Comparison of ENCODE assay signal across 8 cellular contexts in genomic region chr5:62403411-62404250, GRCh38. TPM values are rescaled to one million over a fixed set of nuclear protein-coding genes. Genes with fewer than 3 reads are reported as not detected.
DNase-seq lines count a peak whose midpoint lies in the region; ATAC-seq and TF ChIP-seq lines count a peak whose summit lies in the region.

Gene DIMT1, minus strand, starts transcription at chr5:62403905. Its CDS starts 133 bp downstream, at chr5:62403772.

- intact Hi-C loops in esophagus squamous epithelium (cut with DNase I), result no loop called here

- WGBS in esophagus squamous epithelium, 2 donors, result 0% methylated on average over 21 to 33 of the region's 66 CpGs

- peak in 2 of 4 donors; percentile 45 to 76 for TF ChIP-seq POLR2A in esophagus squamous epithelium (IDR thresholded peaks at IDR 0.05)

- H3K4me1 ChIP-seq in Karpas-422 (ENCODE audit: low read length) (peaks cover 18% of the 10 kb centered on the region), esophagus squamous epithelium (peaks cover 0 to 27% (median 8%) of the 10 kb centered on the region in 3 donors)

- H3K79me2 ChIP-seq in Karpas-422 (ENCODE audit: low read length), result peaks cover 33% of the 10 kb centered on the region

- peak within 1 kb of the TSS; percentile 26; the same call in 1 of the 2 replicates for H2AFZ ChIP-seq in Karpas-422 (ENCODE audit: low read length)

- ATAC-seq in GM21825 (IDR thresholded peaks at IDR 0.05; ENCODE audit: unreplicated experiment), result peak; percentile 98

- H3K27me3 ChIP-seq in Karpas-422 (ENCODE audit: low read length) (no peaks in the 10 kb centered on the region), esophagus squamous epithelium (no peaks in the 10 kb centered on the region)

- H3K27ac ChIP-seq in Karpas-422 (ENCODE audit: low read length) (peak within 1 kb of the TSS; percentile 78), esophagus squamous epithelium (peak within 1 kb of the TSS; percentile 93 to 99 (median 96))

- peak within 1 kb of the TSS; percentile 76 for H3K4me2 ChIP-seq in Karpas-422 (ENCODE audit: low read depth, low read length, poor library complexity, severe bottlenecking)

- DNase-seq in DMS79 treated with DMSO at 0.1 percent for 48 hours (lab: John Stamatoyannopoulos, UW) (peak; percentile 82), Karpas-422 (peak; percentile 99), RKO (ENCODE audit: low spot score) (peak; percentile 98), activated T-helper 1 cell treated with Interleukin-2 at 50 U/mL for 16 hours (ENCODE audit: low read depth) (peak; percentile 84), esophagus squamous epithelium (lab: John Stamatoyannopoulos, UW) (peak; percentile 88), myocyte (ENCODE audit: low read depth) (peak; percentile 99)
- peak; percentile 89 to 94 for DNase-seq in stimulated activated CD8-positive, alpha-beta memory T cell treated with anti-CD3 and anti-CD28 coated beads, Interleukin-7, amount 100 ng/mL, for 48 hours (ENCODE audit: extremely low read depth in 1 of 2, low read depth in 1 of 2)

- H3K36me3 ChIP-seq in Karpas-422 (ENCODE audit: insufficient read depth, low read length) (no peaks in the 10 kb centered on the region; the same call in 1 of the 2 replicates), esophagus squamous epithelium (peaks cover 0 to 35% (median 14%) of the 10 kb centered on the region in 3 donors)

- H3K4me3 ChIP-seq in Karpas-422 (ENCODE audit: low read length) (peak within 1 kb of the TSS; percentile 73), esophagus squamous epithelium (peak within 1 kb of the TSS; percentile 83 to 98 (median 89))

- peak in 1 of 6 experiments; percentile 9 for TF ChIP-seq CTCF in esophagus squamous epithelium (IDR thresholded peaks at IDR 0.05)

- peak within 1 kb of the TSS; percentile 89 for H3K9ac ChIP-seq in Karpas-422 (ENCODE audit: low read length)

- no peaks in the 10 kb centered on the region for H3K9me3 ChIP-seq in Karpas-422 (ENCODE audit: low read length)
- H3K9me3 ChIP-seq in esophagus squamous epithelium, result no peaks in the 10 kb centered on the region

- no peaks in the 10 kb centered on the region for H3K9me2 ChIP-seq in Karpas-422 (replicated peaks; ENCODE audit: insufficient read depth, low read length)

- no peaks in the 10 kb centered on the region for H4K20me1 ChIP-seq in Karpas-422 (ENCODE audit: insufficient read depth, low read depth, low read length)

RNA-seq across cellular contexts. Expression of gene DIMT1, which starts in this region (rescaled TPM):
- total RNA-seq in Karpas-422 (2014; rRNA removed; shearing (Covaris generic); ENCODE audit: low replicate concordance), result 48.6 and 56.5 TPM in 2 replicates
- total RNA-seq in esophagus squamous epithelium (10 to 100 TPM; 18.8 to 38.5 (median 26.8) TPM), myocyte (28.5 and 35.3 TPM in 2 replicates)
- 25.6 TPM for polyA plus RNA-seq in myocyte (2012)

Comparison
In these comparisons a context has a peak if more than half of its experiments do, and no peak if none do; other contexts are left out.
1. Peak in every context shown above with its lines: DNase-seq, ATAC-seq, H3K4me3 ChIP-seq and H3K27ac ChIP-seq.